Comparison of ENCODE assay signal across 11 cellular contexts in the genomic region with DNA sequence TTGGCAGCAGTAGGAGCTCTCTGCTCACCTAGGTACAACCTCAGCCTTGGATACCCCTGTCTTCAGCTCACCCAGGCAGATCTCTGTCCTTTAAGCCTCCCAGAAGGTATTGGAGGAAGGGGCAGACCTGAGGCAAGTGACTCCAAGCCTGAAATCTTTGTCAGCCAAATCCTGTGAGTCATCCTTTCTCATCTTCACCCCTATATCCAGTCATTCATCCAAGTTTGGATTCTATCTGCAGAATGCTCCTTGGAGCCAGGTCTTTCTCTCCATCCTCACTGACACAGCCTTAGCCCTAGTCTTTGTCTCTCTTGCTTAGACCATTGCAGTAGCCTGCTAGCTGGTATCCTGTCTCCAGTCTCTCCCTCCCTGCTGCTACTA. TPM values are rescaled to one million over a fixed set of nuclear protein-coding genes. Genes with fewer than 3 reads are reported as not detected.
DNase-seq lines count a peak whose midpoint lies in the region; ATAC-seq, FAIRE-seq and TF ChIP-seq lines count a peak whose summit lies in the region.
"Had no signal": no experiment of that assay in that cellular context is flagged by ENCODE, and none has a peak within 500 bp of the region (broad histone marks: within the 10 kb centered on the region; RNA-seq: fewer than 3 reads in every experiment).

No MANE protein-coding gene starts in this region.

- peak overlapping the region; percentile 46 for H3K4me3 Mint-ChIP-seq in astrocyte (ENCODE audit: unreplicated experiment)
- no peak overlapping the region for H3K4me3 Mint-ChIP-seq in natural killer cell treated with Interleukin-12 subunit alpha and Interleukin-12 subunit beta and Interleukin-15 and Interleukin-18, amount 100 ng/mL, for 72 hours

- no peak overlapping the region for H2AFZ ChIP-seq in astrocyte (ENCODE audit: low read depth, low read length)

- H3K9me3 ChIP-seq in astrocyte (ENCODE audit: insufficient read depth, low read depth, low read length), result no peaks in the 10 kb centered on the region
- no peaks in the 10 kb centered on the region for H3K9me3 ChIP-seq in aorta (ENCODE audit: control insufficient read depth, low read length)
- H3K9me3 ChIP-seq: ascending aorta, mucosa of descending colon had no signal

- no peaks in the 10 kb centered on the region for H3K9me3 Mint-ChIP-seq in astrocyte (ENCODE audit: unreplicated experiment)
- no peaks in the 10 kb centered on the region for H3K9me3 Mint-ChIP-seq in natural killer cell treated with Interleukin-12 subunit alpha and Interleukin-12 subunit beta and Interleukin-15 and Interleukin-18, amount 100 ng/mL, for 72 hours

- no peaks in the 10 kb centered on the region for H3K36me3 Mint-ChIP-seq in astrocyte (ENCODE audit: low read depth, unreplicated experiment)
- H3K36me3 Mint-ChIP-seq in natural killer cell treated with Interleukin-12 subunit alpha and Interleukin-12 subunit beta and Interleukin-15 and Interleukin-18, amount 100 ng/mL, for 72 hours, result peaks cover 4% of the 10 kb centered on the region

- peak overlapping the region; percentile 87 for H3K27ac ChIP-seq in astrocyte (ENCODE audit: low read depth, low read length)
- no peak overlapping the region for H3K27ac ChIP-seq in aorta (ENCODE audit: low read depth in 1 of 2, low read length in 2 of 2)
- H3K27ac ChIP-seq: ascending aorta had no signal

- H3K9ac ChIP-seq in astrocyte (ENCODE audit: low read length), result peak overlapping the region; percentile 71

- no peak for TF ChIP-seq CTCF in astrocyte (IDR thresholded peaks at IDR 0.05; ENCODE audit: insufficient read depth, low read depth, low read length)

- H4K20me1 ChIP-seq in astrocyte (ENCODE audit: insufficient read depth, low read length), result no peaks in the 10 kb centered on the region

- H3K4me1 Mint-ChIP-seq in astrocyte (ENCODE audit: low read depth, unreplicated experiment), result peaks cover 14% of the 10 kb centered on the region
- H3K4me1 Mint-ChIP-seq in natural killer cell treated with Interleukin-12 subunit alpha and Interleukin-12 subunit beta and Interleukin-15 and Interleukin-18, amount 100 ng/mL, for 72 hours (ENCODE audit: low read depth in 2 of 2), result no peaks in the 10 kb centered on the region

- H3K4me1 ChIP-seq in astrocyte (ENCODE audit: insufficient read depth, low read length), result peaks cover 20% of the 10 kb centered on the region
- no peaks in the 10 kb centered on the region for H3K4me1 ChIP-seq in aorta (ENCODE audit: control insufficient read depth in 1 of 2, insufficient read depth in 2 of 2, low read length in 2 of 2)
- H3K4me1 ChIP-seq: ascending aorta had no signal

- intact Hi-C loops in aorta (cut with DNase I), result no loop called here

- H3K4me3 ChIP-seq in astrocyte (ENCODE audit: insufficient read depth, low read depth, low read length) (peak overlapping the region; percentile 44), aorta (ENCODE audit: low read length in 2 of 2) (no peak overlapping the region)
- H3K4me3 ChIP-seq: mucosa of descending colon had no signal

- DNase-seq in HS-5 (ENCODE audit: low read depth), result peak; percentile 67
- DNase-seq in astrocyte (ENCODE audit: low read depth), result peak; percentile 69
- peak; percentile 51 for DNase-seq in kidney glomerular epithelial cell (lab: John Stamatoyannopoulos, UW)
- no peak for DNase-seq in aorta
- DNase-seq in natural killer cell treated with Interleukin-12 subunit alpha and Interleukin-12 subunit beta and Interleukin-15 and Interleukin-18, amount 100 ng/mL, for 72 hours (ENCODE audit: low spot score), result no peak
- no peak for DNase-seq in NCI-H748 treated with DMSO at 0.1 percent for 48 hours (lab: John Stamatoyannopoulos, UW)
- DNase-seq: DMS53, mucosa of descending colon, right cardiac atrium had no signal

- H3K79me2 ChIP-seq in astrocyte (ENCODE audit: insufficient read depth, low read length), result no peaks in the 10 kb centered on the region

- H3K27ac Mint-ChIP-seq in astrocyte (ENCODE audit: unreplicated experiment), result peak overlapping the region; percentile 97
- no peak overlapping the region for H3K27ac Mint-ChIP-seq in natural killer cell treated with Interleukin-12 subunit alpha and Interleukin-12 subunit beta and Interleukin-15 and Interleukin-18, amount 100 ng/mL, for 72 hours

- no peak for FAIRE-seq in astrocyte (lab: Jason Lieb, UNC)

- peak overlapping the region; percentile 88 for H3K4me2 ChIP-seq in astrocyte (ENCODE audit: low read length)

- peaks cover 2% of the 10 kb centered on the region for H3K27me3 Mint-ChIP-seq in astrocyte (ENCODE audit: low read depth, unreplicated experiment)
- peaks cover 50 to 52% of the 10 kb centered on the region in 2 donors for H3K27me3 Mint-ChIP-seq in natural killer cell treated with Interleukin-12 subunit alpha and Interleukin-12 subunit beta and Interleukin-15 and Interleukin-18, amount 100 ng/mL, for 72 hours

- ATAC-seq in aorta (ENCODE audit: low FRiP score), result peak; percentile 16
- ATAC-seq in natural killer cell treated with Interleukin-12 subunit alpha and Interleukin-12 subunit beta and Interleukin-15 and Interleukin-18, amount 100 ng/mL, for 72 hours, result no peak
- ATAC-seq in GM18868 (IDR thresholded peaks at IDR 0.05; ENCODE audit: unreplicated experiment), result no peak

- H3K36me3 ChIP-seq in astrocyte (ENCODE audit: insufficient read depth, low read length), result no peaks in the 10 kb centered on the region
- H3K36me3 ChIP-seq in aorta (ENCODE audit: control insufficient read depth in 1 of 2, insufficient read depth in 2 of 2, low read length in 1 of 2), result no peaks in the 10 kb centered on the region
- H3K36me3 ChIP-seq: ascending aorta had no signal

- H3K27me3 ChIP-seq in astrocyte (ENCODE audit: insufficient read depth, low read length), result no peaks in the 10 kb centered on the region
- no peaks in the 10 kb centered on the region for H3K27me3 ChIP-seq in aorta (ENCODE audit: control insufficient read depth in 1 of 2, insufficient read depth in 2 of 2, low read length in 1 of 2)
- H3K27me3 ChIP-seq: ascending aorta had no signal

RNA-seq across cellular contexts. Expression of a gene that starts 10.4 kb away (rescaled TPM):
- total RNA-seq in astrocyte, result 104 and 129 TPM in 2 replicates
- total RNA-seq in aorta, result 10 to 100 TPM; 19.3 to 80.9 TPM
- 10 to 100 TPM; 10.2 to 12.5 TPM for polyA plus RNA-seq in aorta
- total RNA-seq in natural killer cell treated with Interleukin-12 subunit alpha and Interleukin-12 subunit beta and Interleukin-15 and Interleukin-18, amount 100 ng/mL, for 72 hours, result not detected

RNA-seq across cellular contexts. Expression of a gene that starts 51.9 kb away (rescaled TPM):
- total RNA-seq in astrocyte (6.5 and 6.7 TPM in 2 replicates), aorta (1 to 10 TPM; 1.6 to 3.0 TPM)
- 1 to 10 TPM in 1 of 2 donors, under 1 TPM in 1; 0.18 to 2.3 TPM for polyA plus RNA-seq in aorta
- total RNA-seq in natural killer cell treated with Interleukin-12 subunit alpha and Interleukin-12 subunit beta and Interleukin-15 and Interleukin-18, amount 100 ng/mL, for 72 hours, result not detected
- total RNA-seq: ascending aorta had no signal

Comparison
In these comparisons a context has a peak if more than half of its experiments do, and no peak if none do; other contexts are left out.
1. DNase-seq: peak in HS-5 (single experiment), astrocyte (single experiment) and kidney glomerular epithelial cell (single experiment); none in aorta (0 of 2), natural killer cell treated with Interleukin-12 subunit alpha and Interleukin-12 subunit beta and Interleukin-15 and Interleukin-18, amount 100 ng/mL, for 72 hours (single experiment) and NCI-H748 treated with DMSO at 0.1 percent for 48 hours (single experiment).
2. RNA of a gene that starts 10.4 kb away (total RNA-seq): 104 to 129 TPM in astrocyte and 19.3 to 80.9 TPM in aorta; not detected in natural killer cell treated with Interleukin-12 subunit alpha and Interleukin-12 subunit beta and Interleukin-15 and Interleukin-18, amount 100 ng/mL, for 72 hours; every median in the first group is over 10 times any median in the second.